8 cellular contexts compared by ENCODE assay signal in the genomic region with DNA sequence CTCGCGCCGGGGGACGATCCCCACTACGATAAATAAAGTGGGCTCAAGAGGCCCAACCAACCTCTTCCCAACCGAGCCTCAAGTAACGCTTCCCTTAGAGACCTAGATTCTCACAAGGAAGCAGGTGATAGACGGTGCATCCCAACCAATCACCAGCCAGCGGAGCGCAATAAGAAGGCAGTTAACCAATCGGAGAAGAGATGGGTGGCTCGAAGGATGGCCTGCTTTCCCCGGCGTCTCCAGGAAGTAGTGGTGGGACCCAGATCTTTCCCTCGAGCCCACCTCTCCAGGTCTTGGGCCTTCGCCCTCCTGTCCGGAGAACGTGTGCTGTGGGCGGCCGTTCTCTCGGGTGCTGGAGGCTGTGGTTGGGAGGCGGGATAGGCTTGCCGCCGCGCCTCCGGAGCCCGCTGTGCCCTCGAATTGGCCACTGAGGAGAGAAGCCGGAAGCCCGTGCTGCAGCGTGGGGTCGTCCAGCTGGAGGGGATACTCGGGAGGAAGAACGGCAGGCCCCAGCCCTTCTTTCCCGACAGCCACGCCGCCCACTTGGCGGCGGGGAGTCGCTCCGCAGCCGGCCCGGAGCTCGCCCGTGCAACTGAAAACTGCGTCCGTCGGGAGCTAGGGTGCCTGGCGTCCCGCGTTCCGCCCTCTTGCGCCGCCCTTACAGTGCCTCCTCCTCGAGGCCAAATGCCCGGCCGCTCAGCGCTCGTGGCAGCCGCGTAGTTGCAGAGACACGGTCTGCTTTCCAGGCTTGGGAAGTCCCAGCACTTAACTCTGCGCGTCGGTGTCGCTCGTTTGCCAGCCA.
DNase-seq lines count a peak whose midpoint lies in the region; ATAC-seq lines count a peak whose summit lies in the region.

Gene RNF6 (minus strand): TSS at position 594 of the 802 bp plus-strand sequence. CDS start 2,665 bp downstream, outside the sequence.

- ATAC-seq in GM19351 (IDR thresholded peaks at IDR 0.05; ENCODE audit: unreplicated experiment) = peak; percentile 95
- peak; percentile 94 for ATAC-seq in HG03521 (IDR thresholded peaks at IDR 0.05; ENCODE audit: unreplicated experiment)

- DNase-seq in C1 segment of cervical spinal cord (lab: John Stamatoyannopoulos, UW) (peak; percentile 41 to 94 (median 88)), NCI-H748 (lab: John Stamatoyannopoulos, UW; ENCODE audit: unreplicated experiment) (peak; percentile 100), dedifferentiated amniotic fluid mesenchymal stem cell (ENCODE audit: extremely low spot score) (peak; percentile 99), left kidney (ENCODE audit: low read depth, low spot score) (peak; percentile 99)
- peak; percentile 78 for DNase-seq in activated CD4-positive, alpha-beta T cell treated with anti-CD3 and anti-CD28 coated beads, Interleukin-2, amount 50 U/mL, for 1 hour
- peak; percentile 81 to 84 for DNase-seq in stimulated activated CD4-positive, alpha-beta T cell treated with anti-CD3 and anti-CD28 coated beads, Interleukin-2, amount 100 ng/mL, for 24 hours

Comparison
In these comparisons a context has a peak if more than half of its experiments do, and no peak if none do; other contexts are left out.
1. Peak in every context shown above with its lines: DNase-seq and ATAC-seq.